32 cellular contexts compared by ENCODE assay signal in the genomic region with DNA sequence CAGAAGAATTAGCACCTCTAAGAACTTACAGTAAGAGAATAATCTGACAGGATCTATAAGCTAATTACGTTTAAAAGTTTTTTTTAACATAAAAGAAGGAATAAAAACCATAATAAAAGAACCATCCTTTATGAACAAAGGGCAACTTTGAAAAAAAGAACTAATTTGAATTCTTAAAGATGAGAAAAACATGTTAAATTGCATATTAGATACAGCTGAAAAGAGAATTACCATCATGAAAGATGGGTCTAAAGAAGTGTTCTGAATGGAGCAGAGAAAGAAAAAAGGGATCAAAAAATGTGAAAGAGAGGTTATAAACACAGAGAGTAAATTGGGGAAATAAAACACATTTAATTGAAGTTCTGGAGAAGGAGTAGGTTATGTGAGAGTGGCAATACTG. TPM values are rescaled to one million over a fixed set of nuclear protein-coding genes. Genes with fewer than 3 reads are reported as not detected.
"Had no signal": no experiment of that assay in that cellular context is flagged by ENCODE, and none has a peak within 500 bp of the region (broad histone marks: within the 10 kb centered on the region; RNA-seq: fewer than 3 reads in every experiment).

No MANE protein-coding gene starts in this region.

- DNase-seq: stimulated activated CD4-positive, alpha-beta T cell treated with anti-CD3 and anti-CD28 coated beads, Interleukin-2, amount 100 ng/mL, for 48 hours; stimulated activated CD4-positive, alpha-beta T cell treated with anti-CD3 and anti-CD28 coated beads, Interleukin-4, amount 100 ng/mL, for 1 hour; stimulated activated CD4-positive, alpha-beta T cell treated with anti-CD3 and anti-CD28 coated beads, Interleukin-4, amount 100 ng/mL, for 24 hours; stimulated activated CD4-positive, alpha-beta T cell treated with anti-CD3 and anti-CD28 coated beads, Interleukin-4, amount 100 ng/mL, for 4 hours; stimulated activated CD8-positive, alpha-beta memory T cell treated with anti-CD3 and anti-CD28 coated beads, Interleukin-4, amount 100 ng/mL, for 48 hours; stimulated activated naive B cell treated with anti-CD40 and anti-IgM and Interleukin-4, amounts not matched to agents 10 μg/mL and 1 μg/mL and 100 μg/mL, for 72 hours; stimulated activated naive CD4-positive, alpha-beta T cell; stimulated activated naive CD4-positive, alpha-beta T cell treated with Interleukin-2 at 50 U/mL for 16 hours; stimulated activated naive CD8-positive, alpha-beta T cell treated with anti-CD3 and anti-CD28 coated beads, Interleukin-15, amount 100 ng/mL, for 72 hours; stimulated activated naive CD8-positive, alpha-beta T cell treated with anti-CD3 and anti-CD28 coated beads, Interleukin-15, Interleukin-2, amounts not matched to agents 100 U/mL and 50 U/mL, for 24 hours; stomach; substantia nigra; testis; thyroid gland; tibial artery; transverse colon; trophoblast cell; upper lobe of left lung; upper lobe of right lung; uterus had no signal

- H3K36me3 ChIP-seq: stomach, suprapubic skin, thoracic aorta, thyroid gland, tibial artery, tibial nerve, transverse colon, upper lobe of left lung, upper lobe of right lung, uterus, vagina had no signal

- ATAC-seq: stimulated activated effector memory CD8-positive, alpha-beta T cell treated with anti-CD3 and anti-CD28 coated beads, Interleukin-12 subunit alpha, Interleukin-12 subunit beta, amount 100 ng/mL, for 72 hours; stimulated activated memory B cell treated with anti-CD40 and anti-IgM and Interleukin-4, amounts not matched to agents 10 μg/mL and 1 μg/mL and 100 μg/mL, for 72 hours; stimulated activated naive B cell treated with anti-CD40 and anti-IgM and Interleukin-4, amounts not matched to agents 10 μg/mL and 1 μg/mL and 100 μg/mL, for 72 hours; stimulated activated naive CD8-positive, alpha-beta T cell treated with anti-CD3 and anti-CD28 coated beads, Interleukin-15, amount 100 ng/mL, for 72 hours; stimulated activated naive CD8-positive, alpha-beta T cell treated with anti-CD3 and anti-CD28 coated beads, Interleukin-15, Interleukin-2, amounts not matched to agents 100 U/mL and 50 U/mL, for 24 hours; upper lobe of right lung had no signal

- H3K27me3 Mint-ChIP-seq: stimulated activated memory B cell treated with anti-CD40 and anti-IgM and Interleukin-4, amounts not matched to agents 10 μg/mL and 1 μg/mL and 100 μg/mL, for 72 hours; stimulated activated naive B cell treated with anti-CD40 and anti-IgM and Interleukin-4, amounts not matched to agents 10 μg/mL and 1 μg/mL and 100 μg/mL, for 72 hours; stimulated activated naive CD8-positive, alpha-beta T cell treated with anti-CD3 and anti-CD28 coated beads, Interleukin-15, amount 100 ng/mL, for 72 hours; stimulated activated naive CD8-positive, alpha-beta T cell treated with anti-CD3 and anti-CD28 coated beads, Interleukin-15, Interleukin-2, amounts not matched to agents 100 ng/mL and 50 ng/mL, for 24 hours; type B pancreatic cell had no signal

- H3K27me3 ChIP-seq: stomach, suprapubic skin, testis, thyroid gland, tibial artery, tibial nerve, transverse colon, upper lobe of left lung, upper lobe of right lung, uterus, vagina had no signal

- H3K27ac ChIP-seq: stomach, suprapubic skin, testis, thoracic aorta, tibial artery, tibial nerve, transverse colon, upper lobe of right lung, uterus, vagina had no signal

- H3K4me3 Mint-ChIP-seq: stimulated activated effector memory CD8-positive, alpha-beta T cell treated with anti-CD3 and anti-CD28 coated beads, Interleukin-12 subunit alpha, Interleukin-12 subunit beta, amount 100 ng/mL, for 72 hours; stimulated activated memory B cell treated with anti-CD40 and anti-IgM and Interleukin-4, amounts not matched to agents 10 μg/mL and 1 μg/mL and 100 μg/mL, for 72 hours; stimulated activated naive B cell treated with anti-CD40 and anti-IgM and Interleukin-4, amounts not matched to agents 10 μg/mL and 1 μg/mL and 100 μg/mL, for 72 hours; stimulated activated naive CD8-positive, alpha-beta T cell treated with anti-CD3 and anti-CD28 coated beads, Interleukin-15, amount 100 ng/mL, for 72 hours; stimulated activated naive CD8-positive, alpha-beta T cell treated with anti-CD3 and anti-CD28 coated beads, Interleukin-15, Interleukin-2, amounts not matched to agents 100 ng/mL and 50 ng/mL, for 24 hours; type B pancreatic cell had no signal

- H3K4me3 ChIP-seq: stomach, suprapubic skin, testis, thoracic aorta, thyroid gland, tibial artery, tibial nerve, transverse colon, upper lobe of left lung, upper lobe of right lung, uterus, vagina had no signal

- H3K4me1 ChIP-seq: uterus had no signal

- H3K36me3 Mint-ChIP-seq: stimulated activated effector memory CD8-positive, alpha-beta T cell treated with anti-CD3 and anti-CD28 coated beads, Interleukin-12 subunit alpha, Interleukin-12 subunit beta, amount 100 ng/mL, for 72 hours had no signal

- H3K4me1 Mint-ChIP-seq: stimulated activated effector memory CD8-positive, alpha-beta T cell treated with anti-CD3 and anti-CD28 coated beads, Interleukin-12 subunit alpha, Interleukin-12 subunit beta, amount 100 ng/mL, for 72 hours; stimulated activated naive CD8-positive, alpha-beta T cell treated with anti-CD3 and anti-CD28 coated beads, Interleukin-15, amount 100 ng/mL, for 72 hours had no signal

- H3K27ac Mint-ChIP-seq: stimulated activated effector memory CD8-positive, alpha-beta T cell treated with anti-CD3 and anti-CD28 coated beads, Interleukin-12 subunit alpha, Interleukin-12 subunit beta, amount 100 ng/mL, for 72 hours; stimulated activated naive B cell treated with anti-CD40 and anti-IgM and Interleukin-4, amounts not matched to agents 10 μg/mL and 1 μg/mL and 100 μg/mL, for 72 hours; stimulated activated naive CD8-positive, alpha-beta T cell treated with anti-CD3 and anti-CD28 coated beads, Interleukin-15, Interleukin-2, amounts not matched to agents 100 ng/mL and 50 ng/mL, for 24 hours; type B pancreatic cell had no signal

- H3K9me3 ChIP-seq: suprapubic skin, testis, thoracic aorta, thyroid gland, transverse colon, upper lobe of right lung, vagina had no signal

RNA-seq across cellular contexts. Expression of a gene that starts 45.8 kb away (rescaled TPM):
- total RNA-seq: stomach, subcutaneous adipose tissue, suprapubic skin, temporal lobe, testis, thoracic aorta, thyroid gland, tibial nerve, transverse colon, upper lobe of left lung, upper lobe of right lung, ureter, urinary bladder, uterus, vagina had no signal
- polyA plus RNA-seq: stomach, urinary bladder had no signal
